In genomic region chr4:81626851-81627250, GRCh38 we compare ENCODE assay signal across 20 cellular contexts.
DNase-seq lines count a peak whose midpoint lies in the region; ATAC-seq, FAIRE-seq and TF ChIP-seq lines count a peak whose summit lies in the region.
"Had no signal": no experiment of that assay in that cellular context is flagged by ENCODE, and none has a peak within 500 bp of the region (broad histone marks: within the 10 kb centered on the region; RNA-seq: fewer than 3 reads in every experiment).

No MANE protein-coding gene starts in this region.

- CTCF ChIA-PET in HEK293 (lab: Yijun Ruan, JAX) (no interaction called here), K562 (lab: Yijun Ruan, JAX; ENCODE audit: low intra/inter-chr PET ratio) (no interaction called here)

- H3K4me3 ChIP-seq in BLaER1 (no peak overlapping the region), HEK293 (ENCODE audit: low read depth, low read length) (no peak overlapping the region), K562 (no peak overlapping the region)
- H3K4me3 ChIP-seq: BLaER1 treated with 17β-estradiol and CSF1 and Interleukin-3, amounts not matched to agents 10 nM and 100 nM had no signal

- no peak for FAIRE-seq in K562 (lab: Jason Lieb, UNC)
- FAIRE-seq: G401.6, GM12891, GM19239 had no signal

- TF ChIP-seq RAD21 in K562 (CRISPR knock-in tag; conservative IDR thresholded peaks at IDR 0.05 in 1 of 2, IDR thresholded peaks at IDR 0.05 in 1 of 2), result no peak

- no peaks in the 10 kb centered on the region; the same call in 1 of the 2 replicates for H3K9me3 ChIP-seq in BLaER1
- H3K9me3 ChIP-seq in HEK293 (ENCODE audit: control insufficient read depth, insufficient read depth, low read depth, low read length), result no peaks in the 10 kb centered on the region
- H3K9me3 ChIP-seq in K562 (replicated peaks; ENCODE audit: control insufficient read depth, insufficient read depth, low read depth, low read length), result no peaks in the 10 kb centered on the region
- H3K9me3 ChIP-seq: BE2C, Caco-2 had no signal

- 0% methylated on average over 5 of the region's 5 CpGs for WGBS in K562 (ENCODE audit: insufficient coverage, low coverage, missing lambda C conversion rate)

- H4K20me1 ChIP-seq in BLaER1, result no peaks in the 10 kb centered on the region
- H4K20me1 ChIP-seq in K562 (replicated peaks; ENCODE audit: control insufficient read depth, insufficient read depth, low read length), result no peaks in the 10 kb centered on the region
- H4K20me1 ChIP-seq: BLaER1 treated with 17β-estradiol and CSF1 and Interleukin-3, amounts not matched to agents 10 nM and 100 nM had no signal

- intact Hi-C loops in K562 (cut with micrococcal nuclease), result no loop called here

- ATAC-seq in K562, result no peak
- ATAC-seq: CD8-positive, alpha-beta T cell had no signal

- H3K9me1 ChIP-seq in K562 (ENCODE audit: control insufficient read depth, insufficient read depth, low read length), result no peaks in the 10 kb centered on the region

- H3K27ac ChIP-seq in BLaER1 (no peak overlapping the region), HEK293 (ENCODE audit: extremely low read depth, low read depth, low read length) (no peak overlapping the region), K562 (ENCODE audit: extremely low read depth, low read depth, low read length) (no peak overlapping the region)
- H3K27ac ChIP-seq: BLaER1 treated with 17β-estradiol and CSF1 and Interleukin-3, amounts not matched to agents 10 nM and 100 nM; C4-2B had no signal

- no peak for TF ChIP-seq POLR2A in K562 (conservative IDR thresholded peaks at IDR 0.05)

- H3K4me1 ChIP-seq in BLaER1, result peaks cover 47% of the 10 kb centered on the region
- no peaks in the 10 kb centered on the region for H3K4me1 ChIP-seq in HEK293 (ENCODE audit: control insufficient read depth, insufficient read depth, low read length)
- no peaks in the 10 kb centered on the region for H3K4me1 ChIP-seq in K562 (replicated peaks in 1 of 2; ENCODE audit: control insufficient read depth in 2 of 2, insufficient read depth in 2 of 2, low read length in 2 of 2)
- H3K4me1 ChIP-seq: BE2C had no signal

- H3K27me3 ChIP-seq in BLaER1, result no peaks in the 10 kb centered on the region
- peaks cover 0 to 2% of the 10 kb centered on the region in 2 experiments; a peak in 2 of 5 replicates for H3K27me3 ChIP-seq in K562 (ENCODE audit: control insufficient read depth in 2 of 2, insufficient read depth in 2 of 2, low read length in 2 of 2)
- H3K27me3 ChIP-seq: BE2C; BLaER1 treated with 17β-estradiol and CSF1 and Interleukin-3, amounts not matched to agents 10 nM and 100 nM had no signal

- H3K36me3 ChIP-seq in BLaER1 (no peaks in the 10 kb centered on the region), HEK293 (ENCODE audit: control insufficient read depth in 2 of 2, insufficient read depth in 1 of 2, low read length in 2 of 2) (no peaks in the 10 kb centered on the region), K562 (ENCODE audit: control insufficient read depth, insufficient read depth, low read length) (no peaks in the 10 kb centered on the region)
- H3K36me3 ChIP-seq: BE2C; BLaER1 treated with 17β-estradiol and CSF1 and Interleukin-3, amounts not matched to agents 10 nM and 100 nM had no signal

- POLR2A ChIA-PET in HEK293 (lab: Yijun Ruan, JAX) (no interaction called here), K562 (lab: Yijun Ruan, JAX) (interaction anchor here (0.7 kb wide), 1 partner anchor 30 kb away, joined by 4 read pairs; no protein-coding TSS in a partner anchor)

- no peaks in the 10 kb centered on the region for H3K79me2 ChIP-seq in K562 (ENCODE audit: control insufficient read depth, insufficient read depth, low read length)

- H3K9ac ChIP-seq in BLaER1, result no peak overlapping the region
- H3K9ac ChIP-seq in K562 (ENCODE audit: insufficient read depth in 1 of 2, low read depth in 2 of 2, low read length in 2 of 2), result no peak overlapping the region
- H3K9ac ChIP-seq: BLaER1 treated with 17β-estradiol and CSF1 and Interleukin-3, amounts not matched to agents 10 nM and 100 nM had no signal

- no peak for TF ChIP-seq CTCF in HEK293 (tag by site-specific recombination; IDR thresholded peaks at IDR 0.05)
- TF ChIP-seq CTCF in K562 (IDR thresholded peaks at IDR 0.05 in 2 of 3, conservative IDR thresholded peaks at IDR 0.05 in 1 of 3; ENCODE audit: insufficient read depth in 2 of 3, low read depth in 1 of 3, low read length in 3 of 3), result no peak

- in situ Hi-C loops in K562 (cut with MboI), result no loop called here

- no peak for TF ChIP-seq EP300 in K562 (IDR thresholded peaks at IDR 0.05; ENCODE audit: low read length)

- no TSS peak for BruUV-seq in K562 (replicated peaks; lab: Mats Ljungman, UMichigan)

- no peak overlapping the region for H2AFZ ChIP-seq in K562 (ENCODE audit: low read depth, low read length)

- DNase-seq in K562 (ENCODE audit: extremely low read depth in 1 of 4, low spot score in 3 of 4) (no peak), NCI-H1436 treated with DMSO at 0.1 percent for 48 hours (lab: John Stamatoyannopoulos, UW) (no peak), nucleus accumbens (lab: John Stamatoyannopoulos, UW) (no peak)
- no peak for DNase-seq in activated CD8-positive, alpha-beta memory T cell treated with anti-CD3 and anti-CD28 coated beads, Interleukin-2, amount 50 U/mL, for 48 hours
- DNase-seq: 8988T; ACHN; BE2C; Caco-2; Calu3; CD4-positive, alpha-beta T cell; CD8-positive, alpha-beta T cell; DMS79 treated with DMSO at 0.1 percent for 48 hours; GF-D8 had no signal

- H3K4me2 ChIP-seq in BLaER1, result peak overlapping the region; percentile 36; the same call in 1 of the 2 replicates
- no peak overlapping the region for H3K4me2 ChIP-seq in K562 (ENCODE audit: insufficient read depth, low read length)

TF ChIP-seq in HEK293, 187 proteins besides CTCF, POLR2A, EP300 and RAD21:
- TF ChIP-seq ZSCAN30 (tag by site-specific recombination; IDR thresholded peaks at IDR 0.05), result no peak
- peak; percentile 82 for TF ChIP-seq ZNF10 (tag by site-specific recombination; IDR thresholded peaks at IDR 0.05)
- TF ChIP-seq ZNF202 (tag by site-specific recombination; IDR thresholded peaks at IDR 0.05; ENCODE audit: borderline replicate concordance), result no peak

TF ChIP-seq in K562, 482 proteins besides CTCF, POLR2A, EP300 and RAD21:
- no peak for TF ChIP-seq POLR2G (IDR thresholded peaks at IDR 0.05; ENCODE audit: low read depth, low read length)
- TF ChIP-seq ZNF134 (CRISPR knock-in tag; conservative IDR thresholded peaks at IDR 0.05), result peak; percentile 78
